ENCODE assay signal across 9 cellular contexts in the genomic region with DNA sequence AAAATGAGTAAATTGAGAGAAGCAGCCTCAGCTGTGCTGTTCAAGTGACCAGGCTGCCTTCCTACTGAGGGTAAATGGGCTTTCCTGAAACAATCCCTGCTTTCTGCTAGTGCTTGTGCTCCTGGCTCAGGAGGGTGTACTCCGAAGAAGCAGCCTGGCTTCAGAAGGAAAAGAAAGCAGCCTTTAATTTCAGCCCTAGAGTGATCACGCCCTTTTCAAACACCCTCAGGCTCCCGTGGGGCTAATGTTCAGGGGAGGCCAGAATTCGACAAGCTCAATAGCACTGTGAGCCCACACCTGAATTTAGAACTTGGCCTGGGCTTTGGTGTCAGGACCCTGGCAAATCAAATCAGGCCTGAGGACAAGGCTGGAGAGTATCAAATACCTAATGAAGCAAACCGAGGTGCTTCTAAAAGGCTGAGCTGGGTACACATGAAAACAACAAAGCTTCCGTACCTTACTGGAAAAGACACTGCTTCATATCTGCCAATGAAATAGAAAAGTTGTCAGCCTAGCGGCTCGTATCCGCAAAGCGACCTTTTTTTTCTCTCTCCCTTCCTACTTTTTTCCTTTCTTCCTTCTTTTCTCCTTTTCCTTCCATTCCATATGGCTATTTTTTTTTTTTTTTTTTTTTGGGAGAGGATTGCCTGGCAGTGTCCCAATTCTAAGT.
A peak's percentile ranks its signal among the peaks of the same experiment; 100 is the strongest.
DNase-seq lines count a peak whose midpoint lies in the region; ATAC-seq and TF ChIP-seq lines count a peak whose summit lies in the region.
"Had no signal": no experiment of that assay in that cellular context is flagged by ENCODE, and none has a peak within 500 bp of the region (broad histone marks: within the 10 kb centered on the region; RNA-seq: fewer than 3 reads in every experiment).

No MANE protein-coding gene starts in this region.

- TF ChIP-seq CTCF in AG04450 (IDR thresholded peaks at IDR 0.05; ENCODE audit: low read depth, low read length) (no peak), PC-3 (conservative IDR thresholded peaks at IDR 0.05; ENCODE audit: low read depth, low read length) (no peak), neural crest cell (conservative IDR thresholded peaks at IDR 0.05) (no peak)

- H3K4me1 ChIP-seq in PC-3 (ENCODE audit: insufficient read depth, low read length): peaks cover 8% of the 10 kb centered on the region

- no peaks in the 10 kb centered on the region for H3K36me3 Mint-ChIP-seq in neural crest cell (ENCODE audit: low read depth)

- POLR2A ChIA-PET in AG04450 (lab: Yijun Ruan, JAX): interaction anchor here (0.6 kb wide), 2 partner anchors 42 to 99 kb away, joined by 3 read pairs; no protein-coding TSS in a partner anchor
- POLR2A ChIA-PET in PC-3 (lab: Charles Lee; ENCODE audit: unreplicated experiment): no interaction called here

- no peaks in the 10 kb centered on the region for H3K79me2 ChIP-seq in PC-3 (ENCODE audit: low read length)

- ATAC-seq in PC-3: no peak

- no peaks in the 10 kb centered on the region for H4K20me1 ChIP-seq in PC-3 (ENCODE audit: low read length)

- H2AFZ ChIP-seq in PC-3 (ENCODE audit: low read length): peak overlapping the region; percentile 52

- H3K9me3 Mint-ChIP-seq in neural crest cell: no peaks in the 10 kb centered on the region

- H3K36me3 ChIP-seq in PC-3 (ENCODE audit: low read depth, low read length): no peaks in the 10 kb centered on the region

- H3K27ac Mint-ChIP-seq in neural crest cell (ENCODE audit: unreplicated experiment): peak overlapping the region; percentile 97

- CTCF ChIA-PET in AG04450 (lab: Charles Lee) (interaction anchor here (0.7 to 1.4 kb wide), 6 partner anchors 11 to 645 kb away, joined by 3 to 9 read pairs (median 4); no protein-coding TSS in a partner anchor), PC-3 (lab: Charles Lee) (no interaction called here)

- H3K27me3 ChIP-seq in AG04450 (ENCODE audit: control insufficient read depth, insufficient read depth, low read length) (no peaks in the 10 kb centered on the region), PC-3 (ENCODE audit: low read length) (no peaks in the 10 kb centered on the region)

- H3K9me3 ChIP-seq in AG04450 (ENCODE audit: control insufficient read depth, insufficient read depth, low read length): no peaks in the 10 kb centered on the region
- H3K9me3 ChIP-seq in PC-3 (ENCODE audit: low read length): no peaks in the 10 kb centered on the region

- H3K9me2 ChIP-seq in PC-3 (replicated peaks; ENCODE audit: low read length): no peaks in the 10 kb centered on the region

- BruUV-seq in PC-3 (replicated peaks; lab: Mats Ljungman, UMichigan): no TSS peak

- peak overlapping the region; percentile 50 for H3K4me3 Mint-ChIP-seq in neural crest cell

- H3F3A ChIP-seq in PC-3 (ENCODE audit: low read length, unreplicated experiment): no peaks in the 10 kb centered on the region

- intact Hi-C loops in PC-3 (cut with micrococcal nuclease): no loop called here

- H3K27me3 Mint-ChIP-seq in neural crest cell (ENCODE audit: low read depth): no peaks in the 10 kb centered on the region

- DNase-seq in AG04450 (ENCODE audit: low read depth, low spot score) (no peak), PC-3 (no peak), erythroblast (lab: John Stamatoyannopoulos, UW) (peak; percentile 13 to 49), neural crest cell (ENCODE audit: low read depth, low spot score) (peak; percentile 5), HK-2 (ENCODE audit: unreplicated experiment) (no peak), NOMO-1 (lab: John Stamatoyannopoulos, UW; ENCODE audit: unreplicated experiment in 2 of 2) (no peak), LoVo (ENCODE audit: low spot score) (no peak), COR-L47 (lab: John Stamatoyannopoulos, UW) (no peak)
- DNase-seq: stimulated activated CD4-positive, alpha-beta T cell treated with anti-CD3 and anti-CD28 coated beads, Interleukin-2, amount 100 ng/mL, for 24 hours had no signal

- H3K27ac ChIP-seq in AG04450 (ENCODE audit: low read depth, low read length) (peak overlapping the region; percentile 59), PC-3 (ENCODE audit: low read length) (no peak overlapping the region)

- no peak overlapping the region for H3K4me2 ChIP-seq in PC-3 (ENCODE audit: low read length)

- no peak for TF ChIP-seq POLR2A in erythroblast (IDR thresholded peaks at IDR 0.05; ENCODE audit: low read length)

- H3K4me3 ChIP-seq in AG04450 (ENCODE audit: low read depth, low read length) (no peak overlapping the region), PC-3 (ENCODE audit: low read length) (no peak overlapping the region)

- peaks cover 47% of the 10 kb centered on the region for H3K4me1 Mint-ChIP-seq in neural crest cell

- no peak overlapping the region for H3K9ac ChIP-seq in PC-3 (ENCODE audit: low read length)

Comparison
In these comparisons a context has a peak if more than half of its experiments do, and no peak if none do; other contexts are left out.
1. DNase-seq: peak in erythroblast (2 of 2) and neural crest cell (single experiment); none in AG04450 (single experiment), PC-3 (single experiment), HK-2 (single experiment), NOMO-1 (0 of 2), LoVo (single experiment) and COR-L47 (single experiment).